ENCODE assay signal across 8 cellular contexts in genomic region chr16:2224183-2224486, GRCh38. TPM values are rescaled to one million over a fixed set of nuclear protein-coding genes. Genes with fewer than 3 reads are reported as not detected.
DNase-seq lines count a peak whose midpoint lies in the region; ATAC-seq and TF ChIP-seq lines count a peak whose summit lies in the region.

No MANE protein-coding gene starts in this region.

- in situ Hi-C loops in KBM-7 (cut with MboI; ENCODE audit: low pct_unique_long_range_greater_than_20kb, low sequenced_read_pairs), result no loop called here

- H3K9me3 ChIP-seq in CD8-positive, alpha-beta T cell (ENCODE audit: low read length), result no peaks in the 10 kb centered on the region
- H3K9me3 ChIP-seq in iPS-18c (ENCODE audit: control insufficient read depth, insufficient read depth, low read length) (no peaks in the 10 kb centered on the region), stomach (no peaks in the 10 kb centered on the region)

- TF ChIP-seq POLR2A in stomach (IDR thresholded peaks at IDR 0.05), result no peak

- no peaks in the 10 kb centered on the region for H3K9me3 Mint-ChIP-seq in CD8-positive, alpha-beta T cell
- no peaks in the 10 kb centered on the region for H3K9me3 Mint-ChIP-seq in activated T-helper 2 cell treated with anti-CD3 and anti-CD28 coated beads, Interferon-gamma antibody, Interleukin-2, Interleukin-4, amounts not matched to agents 10 μg/mL and 5 μg/mL and 100 μg/mL, durations not matched to agents 14 hours and 24 hours and 36 hours

- peak overlapping the region; percentile 22 for H3K27ac Mint-ChIP-seq in CD8-positive, alpha-beta T cell
- peak overlapping the region; percentile 68 for H3K27ac Mint-ChIP-seq in activated T-helper 2 cell treated with anti-CD3 and anti-CD28 coated beads, Interferon-gamma antibody, Interleukin-2, Interleukin-4, amounts not matched to agents 10 μg/mL and 5 μg/mL and 100 μg/mL, durations not matched to agents 14 hours and 24 hours and 36 hours

- H3K4me1 Mint-ChIP-seq in CD8-positive, alpha-beta T cell (ENCODE audit: low read depth), result peaks cover 22% of the 10 kb centered on the region
- peaks cover 8% of the 10 kb centered on the region for H3K4me1 Mint-ChIP-seq in activated T-helper 2 cell treated with anti-CD3 and anti-CD28 coated beads, Interferon-gamma antibody, Interleukin-2, Interleukin-4, amounts not matched to agents 10 μg/mL and 5 μg/mL and 100 μg/mL, durations not matched to agents 14 hours and 24 hours and 36 hours (ENCODE audit: low read depth)

- peaks cover 14% of the 10 kb centered on the region for H3K36me3 Mint-ChIP-seq in CD8-positive, alpha-beta T cell
- peaks cover 6% of the 10 kb centered on the region for H3K36me3 Mint-ChIP-seq in activated T-helper 2 cell treated with anti-CD3 and anti-CD28 coated beads, Interferon-gamma antibody, Interleukin-2, Interleukin-4, amounts not matched to agents 10 μg/mL and 5 μg/mL and 100 μg/mL, durations not matched to agents 14 hours and 24 hours and 36 hours (ENCODE audit: low read depth)

- 6 to 19% (median 11%) methylated on average over 4 to 5 of the region's 5 CpGs for WGBS in stomach, 5 donors

- peak overlapping the region; percentile 76 for H3K27ac ChIP-seq in CD8-positive, alpha-beta T cell (ENCODE audit: low read depth, low read length)
- peak overlapping the region; percentile 83 to 93 (median 90) for H3K27ac ChIP-seq in stomach

- H3K27me3 Mint-ChIP-seq in CD8-positive, alpha-beta T cell (ENCODE audit: low read depth), result no peaks in the 10 kb centered on the region
- no peaks in the 10 kb centered on the region for H3K27me3 Mint-ChIP-seq in activated T-helper 2 cell treated with anti-CD3 and anti-CD28 coated beads, Interferon-gamma antibody, Interleukin-2, Interleukin-4, amounts not matched to agents 10 μg/mL and 5 μg/mL and 100 μg/mL, durations not matched to agents 14 hours and 24 hours and 36 hours (ENCODE audit: low read depth)

- POLR2A ChIA-PET in CD8-positive, alpha-beta T cell (lab: Charles Lee), result interaction anchor here (1.2 to 1.6 kb wide), 2 partner anchors 19 to 28 kb away, joined by 4 to 5 read pairs; partner anchors contain the start of gene ECI1

- no peaks in the 10 kb centered on the region for H3K36me3 ChIP-seq in CD8-positive, alpha-beta T cell (ENCODE audit: insufficient read depth, low read length)
- peaks cover 13 to 29% (median 22%) of the 10 kb centered on the region in 4 donors for H3K36me3 ChIP-seq in stomach

- intact Hi-C loops in CD8-positive, alpha-beta T cell (cut with DNase I, micrococcal nuclease), result loop anchor here in 1 of 2 experiments (5.0 kb wide), 1 partner anchor 252 kb away; the partner anchor contains the start of gene TBL3
- intact Hi-C loops in activated T-helper 2 cell treated with anti-CD3 and anti-CD28 coated beads, Interferon-gamma antibody, Interleukin-2, Interleukin-4, amounts not matched to agents 10 μg/mL and 5 μg/mL and 100 μg/mL, durations not matched to agents 14 hours and 24 hours and 36 hours (cut with micrococcal nuclease), result no loop called here
- intact Hi-C loops in stomach (cut with DNase I; ENCODE audit: low total_unique reads), result no loop called here

- ATAC-seq in CD8-positive, alpha-beta T cell, result no peak
- peak; percentile 8 for ATAC-seq in HG02610 (IDR thresholded peaks at IDR 0.05; ENCODE audit: unreplicated experiment)

- H3K27me3 ChIP-seq in CD8-positive, alpha-beta T cell (ENCODE audit: insufficient read depth, low read length), result no peaks in the 10 kb centered on the region
- H3K27me3 ChIP-seq in stomach, result no peaks in the 10 kb centered on the region

- TF ChIP-seq CTCF in CD8-positive, alpha-beta T cell (IDR thresholded peaks at IDR 0.05), result no peak
- no peak for TF ChIP-seq CTCF in stomach (IDR thresholded peaks at IDR 0.05)

- CTCF ChIA-PET in CD8-positive, alpha-beta T cell (lab: Charles Lee), result no interaction called here

- no peak for TF ChIP-seq EP300 in stomach (IDR thresholded peaks at IDR 0.05)

- H3K4me3 ChIP-seq in CD8-positive, alpha-beta T cell (ENCODE audit: low read depth, low read length), result peak overlapping the region; percentile 81
- peak overlapping the region; percentile 87 for H3K4me3 ChIP-seq in iPS-18c (ENCODE audit: insufficient read depth, low read depth, low read length)
- peak overlapping the region; percentile 80 to 99 (median 96) for H3K4me3 ChIP-seq in stomach

- peak overlapping the region; percentile 94 for H3K4me3 Mint-ChIP-seq in CD8-positive, alpha-beta T cell
- peak overlapping the region; percentile 82 for H3K4me3 Mint-ChIP-seq in activated T-helper 2 cell treated with anti-CD3 and anti-CD28 coated beads, Interferon-gamma antibody, Interleukin-2, Interleukin-4, amounts not matched to agents 10 μg/mL and 5 μg/mL and 100 μg/mL, durations not matched to agents 14 hours and 24 hours and 36 hours (ENCODE audit: low read depth)

- peaks cover 13% of the 10 kb centered on the region for H3K4me1 ChIP-seq in CD8-positive, alpha-beta T cell (ENCODE audit: insufficient read depth, low read length)
- H3K4me1 ChIP-seq in stomach, result peaks cover 26 to 44% (median 37%) of the 10 kb centered on the region in 4 donors

- DNase-seq in CD8-positive, alpha-beta T cell, result no peak
- DNase-seq in activated T-helper 2 cell treated with anti-CD3 and anti-CD28 coated beads, Interferon-gamma antibody, Interleukin-2, Interleukin-4, amounts not matched to agents 10 μg/mL and 5 μg/mL and 100 μg/mL, durations not matched to agents 14 hours and 24 hours and 36 hours (ENCODE audit: low spot score), result no peak
- DNase-seq in stomach (no peak), KBM-7 (no peak), NCI-H774 (lab: John Stamatoyannopoulos, UW) (no peak), SKM-1 (lab: John Stamatoyannopoulos, UW; ENCODE audit: unreplicated experiment) (no peak)

RNA-seq across cellular contexts. Expression of gene E4F1, which starts 0.7 kb away (rescaled TPM):
- total RNA-seq in CD8-positive, alpha-beta T cell, result 10 to 100 TPM; 36.3 to 37.5 TPM
- total RNA-seq in activated T-helper 2 cell treated with anti-CD3 and anti-CD28 coated beads, Interferon-gamma antibody, Interleukin-2, Interleukin-4, amounts not matched to agents 10 μg/mL and 5 μg/mL and 100 μg/mL, durations not matched to agents 14 hours and 24 hours and 36 hours, result 29.3 and 30.0 TPM in 2 replicates
- total RNA-seq in stomach, result 100 to 1,000 TPM in 1 of 5 donors, 10 to 100 TPM in 4; 12.7 to 114 (median 64.5) TPM
- polyA plus RNA-seq in stomach, result 10 to 100 TPM; 21.4 to 25.2 (median 23.8) TPM

RNA-seq across cellular contexts. Expression of gene PGP, which starts 9.5 kb away (rescaled TPM):
- 1 to 10 TPM; 7.7 TPM for total RNA-seq in CD8-positive, alpha-beta T cell
- total RNA-seq in activated T-helper 2 cell treated with anti-CD3 and anti-CD28 coated beads, Interferon-gamma antibody, Interleukin-2, Interleukin-4, amounts not matched to agents 10 μg/mL and 5 μg/mL and 100 μg/mL, durations not matched to agents 14 hours and 24 hours and 36 hours, result 36.1 and 37.7 TPM in 2 replicates
- 10 to 100 TPM in 4 of 5 donors, 1 to 10 TPM in 1; 9.4 to 90.4 (median 15.9) TPM for total RNA-seq in stomach
- 10 to 100 TPM in 2 of 3 donors, 1 to 10 TPM in 1; 9.3 to 11.0 (median 10.0) TPM for polyA plus RNA-seq in stomach

RNA-seq across cellular contexts. Expression of gene DNASE1L2, which starts 12.1 kb away (rescaled TPM):
- under 1 TPM; 0.38 to 0.50 TPM for total RNA-seq in CD8-positive, alpha-beta T cell
- 1.7 and 2.2 TPM in 2 replicates for total RNA-seq in activated T-helper 2 cell treated with anti-CD3 and anti-CD28 coated beads, Interferon-gamma antibody, Interleukin-2, Interleukin-4, amounts not matched to agents 10 μg/mL and 5 μg/mL and 100 μg/mL, durations not matched to agents 14 hours and 24 hours and 36 hours
- not detected for total RNA-seq in stomach
- under 1 TPM in 2 of 3 donors, not detected in 1; 0.68 to 0.90 TPM for polyA plus RNA-seq in stomach

RNA-seq across cellular contexts. Expression of gene BRICD5, which starts 13.5 kb away (rescaled TPM):
- 1 to 10 TPM; 2.1 to 6.1 TPM for total RNA-seq in CD8-positive, alpha-beta T cell
- total RNA-seq in activated T-helper 2 cell treated with anti-CD3 and anti-CD28 coated beads, Interferon-gamma antibody, Interleukin-2, Interleukin-4, amounts not matched to agents 10 μg/mL and 5 μg/mL and 100 μg/mL, durations not matched to agents 14 hours and 24 hours and 36 hours, result 24.6 and 25.2 TPM in 2 replicates
- total RNA-seq in stomach, result 10 to 100 TPM in 4 of 5 donors, 1 to 10 TPM in 1; 2.6 to 78.8 (median 16.5) TPM
- 1 to 10 TPM; 4.2 to 6.5 (median 6.3) TPM for polyA plus RNA-seq in stomach

RNA-seq across cellular contexts. Expression of gene MLST8, which starts 18.9 kb away (rescaled TPM):
- total RNA-seq in CD8-positive, alpha-beta T cell, result 10 to 100 TPM; 29.9 to 30.8 TPM
- total RNA-seq in activated T-helper 2 cell treated with anti-CD3 and anti-CD28 coated beads, Interferon-gamma antibody, Interleukin-2, Interleukin-4, amounts not matched to agents 10 μg/mL and 5 μg/mL and 100 μg/mL, durations not matched to agents 14 hours and 24 hours and 36 hours, result 54.3 and 56.4 TPM in 2 replicates
- total RNA-seq in stomach, result 100 to 1,000 TPM in 1 of 5 donors, 10 to 100 TPM in 3, 1 to 10 TPM in 1; 7.5 to 235 (median 56.2) TPM
- 10 to 100 TPM; 46.8 to 68.1 (median 55.3) TPM for polyA plus RNA-seq in stomach
